Comparison of ENCODE assay signal across 21 cellular contexts in genomic region chr22:35674335-35674734, GRCh38. TPM values are rescaled to one million over a fixed set of nuclear protein-coding genes. Genes with fewer than 3 reads are reported as not detected.
DNase-seq lines count a peak whose midpoint lies in the region; ATAC-seq and TF ChIP-seq lines count a peak whose summit lies in the region.
"Had no signal": no experiment of that assay in that cellular context is flagged by ENCODE, and none has a peak within 500 bp of the region (broad histone marks: within the 10 kb centered on the region; RNA-seq: fewer than 3 reads in every experiment).

No MANE protein-coding gene starts in this region.

- H3K27ac Mint-ChIP-seq in GM23338 (no peak overlapping the region), endodermal cell (no peak overlapping the region), mesothelial cell of epicardium (no peak overlapping the region)

- no peaks in the 10 kb centered on the region for H3K27me3 ChIP-seq in GM23338 (ENCODE audit: insufficient read depth)
- no peaks in the 10 kb centered on the region for H3K27me3 ChIP-seq in endodermal cell (ENCODE audit: control insufficient read depth, insufficient read depth, low read length, poor library complexity, severe bottlenecking)
- H3K27me3 ChIP-seq in thyroid gland = no peaks in the 10 kb centered on the region
- no peaks in the 10 kb centered on the region for H3K27me3 ChIP-seq in colonic mucosa

- H3K36me3 ChIP-seq in GM23338 (ENCODE audit: insufficient read depth) (no peaks in the 10 kb centered on the region), endodermal cell (ENCODE audit: control insufficient read depth, insufficient read depth, low read length) (no peaks in the 10 kb centered on the region), thyroid gland (no peaks in the 10 kb centered on the region), colonic mucosa (no peaks in the 10 kb centered on the region)

- TF ChIP-seq CTCF in GM23338 (conservative IDR thresholded peaks at IDR 0.05; ENCODE audit: low read depth in 2 of 2) = no peak
- TF ChIP-seq CTCF in endodermal cell (conservative IDR thresholded peaks at IDR 0.05) = no peak
- no peak for TF ChIP-seq CTCF in thyroid gland (IDR thresholded peaks at IDR 0.05)
- TF ChIP-seq CTCF in mesothelial cell of epicardium (IDR thresholded peaks at IDR 0.05; ENCODE audit: unreplicated experiment) = no peak
- TF ChIP-seq CTCF in colonic mucosa (IDR thresholded peaks at IDR 0.05) = no peak

- H3K9me2 ChIP-seq in GM23338 (ENCODE audit: insufficient read depth) = peaks cover 18% of the 10 kb centered on the region; the same call in 1 of the 2 replicates

- H3K4me1 Mint-ChIP-seq in GM23338 = peaks cover 8% of the 10 kb centered on the region
- H3K4me1 Mint-ChIP-seq in endodermal cell = peaks cover 9% of the 10 kb centered on the region
- peaks cover 5% of the 10 kb centered on the region for H3K4me1 Mint-ChIP-seq in mesothelial cell of epicardium

- no peak overlapping the region for H3K9ac ChIP-seq in endodermal cell (ENCODE audit: extremely low read depth, low read length, poor library complexity, severe bottlenecking)
- H3K9ac ChIP-seq in colonic mucosa (ENCODE audit: low read depth in 2 of 2, low read length in 2 of 2) = no peak overlapping the region

- DNase-seq in GM23338 (ENCODE audit: low spot score) = peak; percentile 28
- DNase-seq in endodermal cell = peak; percentile 57
- peak; percentile 33 for DNase-seq in iPS DF 19.7 (ENCODE audit: low read depth, low spot score)
- peak; percentile 21 to 22 for DNase-seq in thyroid gland
- no peak for DNase-seq in midbrain (lab: John Stamatoyannopoulos, UW)
- DNase-seq in mesothelial cell of epicardium (ENCODE audit: low spot score in 2 of 2, unreplicated experiment in 2 of 2) = no peak
- DNase-seq in colonic mucosa = no peak
- DNase-seq in activated CD4-positive, CD25-positive, alpha-beta regulatory T cell treated with anti-CD3 and anti-CD28 coated beads, Interleukin-2, amount 50 U/mL, for 72 hours = no peak
- DNase-seq: C1 segment of cervical spinal cord; CD4-positive, alpha-beta memory T cell; COR-L47; DMS153; DND-41; GDM1; GOT3; H7; HCEC 1CT had no signal

- H3F3A ChIP-seq in GM23338 (replicated peaks; ENCODE audit: low read depth) = no peaks in the 10 kb centered on the region

- H3K4me3 ChIP-seq in GM23338 = no peak overlapping the region
- H3K4me3 ChIP-seq in endodermal cell (ENCODE audit: low read length) = no peak overlapping the region
- no peak overlapping the region for H3K4me3 ChIP-seq in thyroid gland (replicated peaks in 1 of 3)
- no peak overlapping the region for H3K4me3 ChIP-seq in colonic mucosa
- H3K4me3 ChIP-seq: GM12878 had no signal

- H3K9me3 Mint-ChIP-seq in GM23338 (peaks cover 56% of the 10 kb centered on the region), endodermal cell (peaks cover 43% of the 10 kb centered on the region), mesothelial cell of epicardium (peaks cover 30% of the 10 kb centered on the region)

- H2AFZ ChIP-seq in GM23338 = no peak overlapping the region

- ATAC-seq in GM23338 = no peak
- ATAC-seq: GM12878 had no signal

- no peak overlapping the region for H3K4me2 ChIP-seq in GM23338

- H3K4me3 Mint-ChIP-seq in GM23338 (no peak overlapping the region), endodermal cell (no peak overlapping the region), mesothelial cell of epicardium (no peak overlapping the region)
- H3K4me3 Mint-ChIP-seq: CD4-positive, alpha-beta memory T cell had no signal

- peaks cover 44% of the 10 kb centered on the region for H3K36me3 Mint-ChIP-seq in GM23338 (ENCODE audit: low read depth)
- no peaks in the 10 kb centered on the region for H3K36me3 Mint-ChIP-seq in endodermal cell (ENCODE audit: low read depth)
- H3K36me3 Mint-ChIP-seq in mesothelial cell of epicardium = no peaks in the 10 kb centered on the region

- H3K27ac ChIP-seq in GM23338 (ENCODE audit: low read depth) = no peak overlapping the region
- H3K27ac ChIP-seq in endodermal cell (ENCODE audit: low read depth, low read length) = no peak overlapping the region
- H3K27ac ChIP-seq in thyroid gland = no peak overlapping the region
- H3K27ac ChIP-seq in colonic mucosa = no peak overlapping the region

- H4K20me1 ChIP-seq in GM23338 (replicated peaks; ENCODE audit: insufficient read depth) = no peaks in the 10 kb centered on the region

- no peak for TF ChIP-seq POLR2A in thyroid gland (IDR thresholded peaks at IDR 0.05)

- H3K9me3 ChIP-seq in endodermal cell (ENCODE audit: control insufficient read depth, low read length) (peaks cover 24% of the 10 kb centered on the region), thyroid gland (no peaks in the 10 kb centered on the region), colonic mucosa (no peaks in the 10 kb centered on the region)

- H3K27me3 Mint-ChIP-seq in GM23338 (ENCODE audit: insufficient read depth, low read depth, poor library complexity) (peaks cover 2% of the 10 kb centered on the region), endodermal cell (ENCODE audit: insufficient read depth) (no peaks in the 10 kb centered on the region), mesothelial cell of epicardium (ENCODE audit: low read depth) (no peaks in the 10 kb centered on the region)
- H3K27me3 Mint-ChIP-seq: CD4-positive, alpha-beta memory T cell had no signal

- intact Hi-C loops in thyroid gland (cut with DNase I) = no loop called here
- intact Hi-C loops in colonic mucosa (cut with DNase I) = no loop called here

- H3K4me1 ChIP-seq in GM23338 (ENCODE audit: insufficient read depth) (no peaks in the 10 kb centered on the region; the same call in 1 of the 2 replicates), endodermal cell (ENCODE audit: control insufficient read depth, insufficient read depth, low read length) (no peaks in the 10 kb centered on the region), thyroid gland (peaks cover 7 to 11% of the 10 kb centered on the region in 2 donors), colonic mucosa (no peaks in the 10 kb centered on the region)

- H3K79me2 ChIP-seq in GM23338 (replicated peaks; ENCODE audit: insufficient read depth) = no peaks in the 10 kb centered on the region

RNA-seq across cellular contexts. Expression of gene APOL6, which starts 26.1 kb away (rescaled TPM):
- total RNA-seq in GM23338 (2014; rRNA removed; shearing (Covaris generic)) = 0.08 and 0.14 TPM in 2 replicates
- polyA plus RNA-seq in GM23338 (2016; fragmentation: Nextera tagmentation; extraction: Ambion mirVana) = 0.09 and 0.10 TPM in 2 replicates
- not detected for total RNA-seq in endodermal cell
- polyA plus RNA-seq in endodermal cell (2013, experiment 1 of 2) = not detected
- not detected for polyA plus RNA-seq in endodermal cell (2013, experiment 2 of 2)
- total RNA-seq in thyroid gland = 10 to 100 TPM; 17.2 to 28.7 (median 25.2) TPM
- 1.1 to 1.2 TPM (median 1.2 TPM) in 3 replicates for total RNA-seq in mesothelial cell of epicardium
- total RNA-seq in colonic mucosa = 10 to 100 TPM; 31.4 to 40.3 TPM

RNA-seq across cellular contexts. Expression of gene APOL5, which starts 43.3 kb away (rescaled TPM):
- total RNA-seq in GM23338 (2014; rRNA removed; shearing (Covaris generic)) = not detected in 2 replicates
- polyA plus RNA-seq in GM23338 (2016; fragmentation: Nextera tagmentation; extraction: Ambion mirVana) = not detected in 2 replicates
- total RNA-seq in endodermal cell (not detected), thyroid gland (not detected), mesothelial cell of epicardium (not detected in 3 replicates), colonic mucosa (not detected)
- not detected for polyA plus RNA-seq in endodermal cell (2013, experiment 1 of 2)
- polyA plus RNA-seq in endodermal cell (2013, experiment 2 of 2) = not detected
- total RNA-seq: A172; A673; CD4-positive, alpha-beta memory T cell; GM12878; H7 had no signal
- polyA plus RNA-seq: BJ; CD4-positive, alpha-beta memory T cell; GM12878 had no signal

RNA-seq across cellular contexts. Expression of gene MB, which starts 57.2 kb away (rescaled TPM):
- not detected in 2 replicates for total RNA-seq in GM23338 (2014; rRNA removed; shearing (Covaris generic))
- polyA plus RNA-seq in GM23338 (2016; fragmentation: Nextera tagmentation; extraction: Ambion mirVana) = 0.64 TPM in 1 of 2 replicates, not detected in the other
- 1 to 10 TPM; 1.4 to 2.6 TPM for total RNA-seq in endodermal cell
- polyA plus RNA-seq in endodermal cell (2013, experiment 1 of 2) = 0.68 TPM
- 1.1 TPM for polyA plus RNA-seq in endodermal cell (2013, experiment 2 of 2)
- total RNA-seq in thyroid gland = 1 to 10 TPM in 1 of 4 donors, under 1 TPM in 1, not detected in 2; 0.45 to 1.8 TPM
- not detected in 3 replicates for total RNA-seq in mesothelial cell of epicardium
- total RNA-seq in colonic mucosa = 1 to 10 TPM; 2.9 to 8.8 TPM
- total RNA-seq: CD4-positive, alpha-beta memory T cell had no signal
- polyA plus RNA-seq: BJ; CD4-positive, alpha-beta memory T cell had no signal

Comparison
In these comparisons a context has a peak if more than half of its experiments do, and no peak if none do; other contexts are left out.
1. DNase-seq: peak in GM23338 (single experiment), endodermal cell (single experiment), iPS DF 19.7 (single experiment) and thyroid gland (2 of 2); none in midbrain (single experiment), mesothelial cell of epicardium (0 of 2), colonic mucosa (single experiment) and activated CD4-positive, CD25-positive, alpha-beta regulatory T cell treated with anti-CD3 and anti-CD28 coated beads, Interleukin-2, amount 50 U/mL, for 72 hours (single experiment).